11 cellular contexts compared by ENCODE assay signal in the genomic region with DNA sequence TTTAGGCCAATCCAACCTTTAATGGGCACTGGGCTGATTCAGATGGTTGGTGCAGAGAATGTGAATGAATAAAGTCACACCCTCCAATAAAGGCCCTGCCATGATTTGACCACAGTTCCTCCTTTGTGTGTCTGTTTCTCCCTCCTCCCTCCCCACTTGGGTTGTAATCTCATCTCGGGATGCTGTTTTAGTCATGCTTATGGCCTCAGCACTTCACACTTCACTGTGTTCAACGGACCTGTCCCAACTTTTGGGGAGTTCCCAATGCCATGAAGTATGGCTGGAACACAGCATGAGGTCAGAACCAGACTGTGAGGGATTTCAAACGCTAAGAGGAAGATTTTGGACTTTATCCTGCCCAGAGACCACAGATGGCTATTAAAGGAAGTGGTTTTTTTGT. TPM values are rescaled to one million over a fixed set of nuclear protein-coding genes. Genes with fewer than 3 reads are reported as not detected.
DNase-seq lines count a peak whose midpoint lies in the region; ATAC-seq, FAIRE-seq and TF ChIP-seq lines count a peak whose summit lies in the region.
"Had no signal": no experiment of that assay in that cellular context is flagged by ENCODE, and none has a peak within 500 bp of the region (broad histone marks: within the 10 kb centered on the region; RNA-seq: fewer than 3 reads in every experiment).

No MANE protein-coding gene starts in this region.

- no peak overlapping the region for H3K27ac ChIP-seq in GM12878 (ENCODE audit: control insufficient read depth, insufficient read depth)
- H3K27ac ChIP-seq: parathyroid adenoma had no signal

- in situ Hi-C loops in GM12878 (cut with MboI), result no loop called here

- no peaks in the 10 kb centered on the region for H3K27me3 ChIP-seq in GM12878 (replicated peaks in 1 of 2; ENCODE audit: control insufficient read depth in 2 of 2, insufficient read depth in 2 of 2, low read length in 1 of 2)

- peaks cover 15% of the 10 kb centered on the region for H3K4me1 ChIP-seq in GM12878 (ENCODE audit: control insufficient read depth, insufficient read depth, low read length)
- H3K4me1 ChIP-seq: parathyroid adenoma had no signal

- RAD21 ChIA-PET in GM12878 (lab: Charles Lee; ENCODE audit: unreplicated experiment), result interaction anchor here (1.4 to 1.7 kb wide), 2 partner anchors 38 to 79 kb away, joined by 3 to 7 read pairs; partner anchors contain the start of genes FAM32A and HSH2D

- H3K4me3 ChIP-seq in GM12878, result no peak overlapping the region

- H4K20me1 ChIP-seq in GM12878 (ENCODE audit: control insufficient read depth, insufficient read depth), result no peaks in the 10 kb centered on the region

- H3K36me3 ChIP-seq in GM12878 (ENCODE audit: control insufficient read depth in 2 of 2, insufficient read depth in 2 of 2, low read length in 1 of 2), result peaks cover 4 to 9% of the 10 kb centered on the region in 2 experiments

- H3K27me3 Mint-ChIP-seq in natural killer cell (ENCODE audit: low read depth in 2 of 2) (no peaks in the 10 kb centered on the region), glutamatergic neuron (ENCODE audit: unreplicated experiment) (peaks cover 2% of the 10 kb centered on the region)

- no peak overlapping the region for H3K9ac ChIP-seq in GM12878 (ENCODE audit: control insufficient read depth, insufficient read depth, low read length)
- H3K9ac ChIP-seq: parathyroid adenoma had no signal

- H3K9me3 ChIP-seq in GM12878 (replicated peaks; ENCODE audit: control insufficient read depth, insufficient read depth, low read length), result no peaks in the 10 kb centered on the region

- peaks cover 12% of the 10 kb centered on the region for H3K36me3 Mint-ChIP-seq in natural killer cell
- H3K36me3 Mint-ChIP-seq in glutamatergic neuron (ENCODE audit: unreplicated experiment), result peaks cover 2% of the 10 kb centered on the region

- no peaks in the 10 kb centered on the region for H3K9me3 Mint-ChIP-seq in natural killer cell
- peaks cover 8% of the 10 kb centered on the region for H3K9me3 Mint-ChIP-seq in glutamatergic neuron (ENCODE audit: unreplicated experiment)

- intact Hi-C loops in GM12878 (cut with micrococcal nuclease; ENCODE audit: unreplicated experiment) (loop anchor here (5.0 kb wide), 1 partner anchor 474 kb away; no protein-coding TSS in a partner anchor), natural killer cell (cut with micrococcal nuclease) (no loop called here)

- TF ChIP-seq EP300 in GM12878 (IDR thresholded peaks at IDR 0.05; ENCODE audit: borderline replicate concordance in 1 of 2, control insufficient read depth in 1 of 2, low read depth in 2 of 2, low read length in 2 of 2), result no peak

- H3K4me3 Mint-ChIP-seq in natural killer cell (no peak overlapping the region), glutamatergic neuron (ENCODE audit: unreplicated experiment) (no peak overlapping the region)

- peak overlapping the region; percentile 9 to 24 for H3K27ac Mint-ChIP-seq in natural killer cell
- no peak overlapping the region for H3K27ac Mint-ChIP-seq in glutamatergic neuron (ENCODE audit: unreplicated experiment)

- H3K4me1 Mint-ChIP-seq in natural killer cell (peaks cover 0 to 3% of the 10 kb centered on the region in 2 donors), glutamatergic neuron (ENCODE audit: low read depth, unreplicated experiment) (no peaks in the 10 kb centered on the region)

- no peak for TF ChIP-seq RAD21 in GM12878 (IDR thresholded peaks at IDR 0.05; ENCODE audit: insufficient read depth, low read depth, low read length)

- H3K79me2 ChIP-seq in GM12878 (ENCODE audit: control insufficient read depth, insufficient read depth, low read length), result peaks cover 1% of the 10 kb centered on the region; the same call in 1 of the 2 replicates
- H3K79me2 ChIP-seq: parathyroid adenoma had no signal

- TF ChIP-seq CTCF in GM12878 (IDR thresholded peaks at IDR 0.05 in 2 of 3, conservative IDR thresholded peaks at IDR 0.05 in 1 of 3; ENCODE audit: control insufficient read depth in 2 of 3, extremely low read depth in 1 of 3, insufficient read depth in 1 of 3, low read depth in 3 of 3, low read length in 3 of 3), result no peak
- no peak for TF ChIP-seq CTCF in natural killer cell (IDR thresholded peaks at IDR 0.05)
- TF ChIP-seq CTCF in glutamatergic neuron (IDR thresholded peaks at IDR 0.05; ENCODE audit: partially characterized antibody, unreplicated experiment), result no peak
- TF ChIP-seq CTCF in GM10266 (IDR thresholded peaks at IDR 0.05; ENCODE audit: control insufficient read depth, insufficient read depth, low read depth, missing control alignments), result no peak

- H2AFZ ChIP-seq in GM12878 (ENCODE audit: control insufficient read depth, low read depth, low read length), result no peak overlapping the region
- H2AFZ ChIP-seq: parathyroid adenoma had no signal

- CTCF ChIA-PET in GM12878 (lab: Yijun Ruan, JAX), result interaction anchor here (0.8 kb wide), 1 partner anchor 65 kb away, joined by 4 read pairs; no protein-coding TSS in a partner anchor

- ATAC-seq in GM12878 (peak; percentile 75), natural killer cell (peak in 2 of 3 donors; percentile 20 to 46)

- DNase-seq in EL (peak; percentile 55), NCI-H460 (ENCODE audit: extremely low read depth, low read depth) (peak; percentile 20), GM12878 (ENCODE audit: low read depth, low spot score) (no peak), natural killer cell (no peak), ecto neural progenitor cell (ENCODE audit: low spot score) (no peak), glutamatergic neuron (no peak), GM10266 (ENCODE audit: extremely low spot score) (no peak), LoVo (ENCODE audit: low spot score) (no peak)
- DNase-seq: stimulated activated CD8-positive, alpha-beta memory T cell treated with anti-CD3 and anti-CD28 coated beads, Interleukin-4, amount 100 ng/mL, for 48 hours had no signal

- no peak for TF ChIP-seq POLR2A in GM12878 (IDR thresholded peaks at IDR 0.05; ENCODE audit: low read depth, low read length)

- POLR2A ChIA-PET in GM12878 (lab: Charles Lee), result interaction anchor here (1.1 kb wide), 1 partner anchor 39 kb away, joined by 3 read pairs; no protein-coding TSS in a partner anchor

- 0% methylated on average over 3 of the region's 3 CpGs for WGBS in GM12878 (ENCODE audit: insufficient coverage, insufficient replicate concordance, low lambda C conversion rate, missing lambda C conversion rate)

- SMC1A ChIA-PET in GM12878 (lab: Charles Lee; ENCODE audit: uncharacterized antibody, unreplicated experiment), result interaction anchor here (1.0 kb wide), 1 partner anchor 11 kb away, joined by 3 read pairs; no protein-coding TSS in a partner anchor

- no TSS peak for BruUV-seq in GM12878 (replicated peaks; lab: Mats Ljungman, UMichigan)

- no peak for FAIRE-seq in GM12878 (lab: Jason Lieb, UNC)

- no peak overlapping the region for H3K4me2 ChIP-seq in GM12878 (ENCODE audit: control insufficient read depth, insufficient read depth)

RNA-seq across cellular contexts. Expression of gene RAB8A, which starts 5.6 kb away (rescaled TPM):
- 35.3 and 35.4 TPM in 2 replicates for total RNA-seq in NCI-H460 (2014; rRNA removed; shearing (Covaris generic))
- 21.9 and 22.9 TPM in 2 replicates for polyA plus RNA-seq in NCI-H460 (2014; cell fraction: nucleus; rRNA removed)
- total RNA-seq in GM12878 (2013; cell fraction: nucleolus; rRNA removed), result 85.8 and 91.6 TPM in 2 replicates
- total RNA-seq in GM12878 (2014; rRNA removed), result 94.2 and 104 TPM in 2 replicates
- 233 and 239 TPM in 2 replicates for total RNA-seq in GM12878 (2014; rRNA removed; fragmentation: Illumina TruSeq; extraction: Trizol)
- 162 and 181 TPM in 2 replicates for total RNA-seq in GM12878 (2021)
- 29.0 TPM for polyA plus RNA-seq in GM12878 (2011; ENCODE audit: low read depth)
- polyA plus RNA-seq in GM12878 (2011; rRNA removed), result 177 and 189 TPM in 2 replicates
- 137 and 184 TPM in 2 replicates for polyA plus RNA-seq in GM12878 (2011; cell fraction: cytosol; rRNA removed)
- 94.2 and 96.1 TPM in 2 replicates for polyA plus RNA-seq in GM12878 (2011; cell fraction: nucleus; rRNA removed)
- polyA plus RNA-seq in GM12878 (2012), result 75.4 and 124 TPM in 2 replicates
- polyA plus RNA-seq in GM12878 (2014; fragmentation: Illumina TruSeq; extraction: Trizol), result 138 and 168 TPM in 2 replicates
- polyA plus RNA-seq in GM12878 (2014; fragmentation: Nextera tagmentation; extraction: Ambion mirVana), result 10 to 100 TPM; 23.9 to 39.1 TPM
- 204 and 226 TPM in 2 replicates for polyA plus RNA-seq in GM12878 (2014; rRNA removed)
- 100 to 1,000 TPM; 308 to 314 TPM for polyA plus RNA-seq in GM12878 (2016; fragmentation: Nextera tagmentation; extraction: Ambion mirVana)
- polyA minus RNA-seq in GM12878 (2011; rRNA and poly(A)+ RNA removed), result 303 and 377 TPM in 2 replicates
- polyA minus RNA-seq in GM12878 (2011; cell fraction: cytosol; rRNA and poly(A)+ RNA removed), result 89.7 and 135 TPM in 2 replicates
- polyA minus RNA-seq in GM12878 (2011; cell fraction: nucleus; rRNA and poly(A)+ RNA removed), result 71.4 and 108 TPM in 2 replicates
- 100 to 1,000 TPM; 137 to 161 (median 149) TPM for total RNA-seq in natural killer cell
- total RNA-seq in glutamatergic neuron (ENCODE audit: unreplicated experiment), result 58.9 TPM

RNA-seq across cellular contexts. Expression of gene TPM4, which starts 29.8 kb away (rescaled TPM):
- 562 and 586 TPM in 2 replicates for total RNA-seq in NCI-H460 (2014; rRNA removed; shearing (Covaris generic))
- polyA plus RNA-seq in NCI-H460 (2014; cell fraction: nucleus; rRNA removed), result 183 and 206 TPM in 2 replicates
- total RNA-seq in GM12878 (2013; cell fraction: nucleolus; rRNA removed), result 161 and 178 TPM in 2 replicates
- 413 and 473 TPM in 2 replicates for total RNA-seq in GM12878 (2014; rRNA removed)
- 513 and 542 TPM in 2 replicates for total RNA-seq in GM12878 (2014; rRNA removed; fragmentation: Illumina TruSeq; extraction: Trizol)
- total RNA-seq in GM12878 (2021), result 338 and 361 TPM in 2 replicates
- polyA plus RNA-seq in GM12878 (2011; ENCODE audit: low read depth), result 212 TPM
- polyA plus RNA-seq in GM12878 (2011; rRNA removed), result 387 and 534 TPM in 2 replicates
- 210 and 246 TPM in 2 replicates for polyA plus RNA-seq in GM12878 (2011; cell fraction: cytosol; rRNA removed)
- 84.6 and 156 TPM in 2 replicates for polyA plus RNA-seq in GM12878 (2011; cell fraction: nucleus; rRNA removed)
- 261 and 281 TPM in 2 replicates for polyA plus RNA-seq in GM12878 (2012)
- polyA plus RNA-seq in GM12878 (2014; fragmentation: Illumina TruSeq; extraction: Trizol), result 620 and 767 TPM in 2 replicates
- polyA plus RNA-seq in GM12878 (2014; fragmentation: Nextera tagmentation; extraction: Ambion mirVana), result 100 to 1,000 TPM; 183 to 194 TPM
- polyA plus RNA-seq in GM12878 (2014; rRNA removed), result 387 and 401 TPM in 2 replicates
- polyA plus RNA-seq in GM12878 (2016; fragmentation: Nextera tagmentation; extraction: Ambion mirVana), result 100 to 1,000 TPM; 469 to 473 TPM
- 142 and 153 TPM in 2 replicates for polyA minus RNA-seq in GM12878 (2011; rRNA and poly(A)+ RNA removed)
- polyA minus RNA-seq in GM12878 (2011; cell fraction: cytosol; rRNA and poly(A)+ RNA removed), result 99.6 and 122 TPM in 2 replicates
- 45.9 and 97.4 TPM in 2 replicates for polyA minus RNA-seq in GM12878 (2011; cell fraction: nucleus; rRNA and poly(A)+ RNA removed)
- total RNA-seq in natural killer cell, result 100 to 1,000 TPM; 239 to 283 (median 266) TPM
- 310 TPM for total RNA-seq in glutamatergic neuron (ENCODE audit: unreplicated experiment)

RNA-seq across cellular contexts. Expression of gene HSH2D, which starts 37.4 kb away (rescaled TPM):
- not detected in 2 replicates for total RNA-seq in NCI-H460 (2014; rRNA removed; shearing (Covaris generic))
- polyA plus RNA-seq in NCI-H460 (2014; cell fraction: nucleus; rRNA removed), result not detected in 2 replicates
- total RNA-seq in GM12878 (2013; cell fraction: nucleolus; rRNA removed), result 70.0 and 81.1 TPM in 2 replicates
- total RNA-seq in GM12878 (2014; rRNA removed) (118 and 121 TPM in 2 replicates), GM12878 (2014; rRNA removed; fragmentation: Illumina TruSeq; extraction: Trizol) (88.4 and 92.6 TPM in 2 replicates), GM12878 (2021) (81.7 and 87.8 TPM in 2 replicates), natural killer cell (100 to 1,000 TPM; 203 to 319 (median 278) TPM), glutamatergic neuron (ENCODE audit: unreplicated experiment) (not detected)
- polyA plus RNA-seq in GM12878 (2011; ENCODE audit: low read depth), result 60.0 TPM
- polyA plus RNA-seq in GM12878 (2011; rRNA removed) (63.2 and 88.2 TPM in 2 replicates), GM12878 (2014; fragmentation: Illumina TruSeq; extraction: Trizol) (64.8 and 105 TPM in 2 replicates), GM12878 (2014; fragmentation: Nextera tagmentation; extraction: Ambion mirVana) (10 to 100 TPM; 22.0 to 27.2 TPM), GM12878 (2014; rRNA removed) (141 and 145 TPM in 2 replicates), GM12878 (2016; fragmentation: Nextera tagmentation; extraction: Ambion mirVana) (10 to 100 TPM; 82.0 to 90.3 TPM)
- 126 and 139 TPM in 2 replicates for polyA plus RNA-seq in GM12878 (2011; cell fraction: cytosol; rRNA removed)
- 119 and 132 TPM in 2 replicates for polyA plus RNA-seq in GM12878 (2011; cell fraction: nucleus; rRNA removed)
- polyA plus RNA-seq in GM12878 (2012), result 84.2 and 96.9 TPM in 2 replicates
- 31.7 and 67.1 TPM in 2 replicates for polyA minus RNA-seq in GM12878 (2011; rRNA and poly(A)+ RNA removed)
- polyA minus RNA-seq in GM12878 (2011; cell fraction: cytosol; rRNA and poly(A)+ RNA removed), result 19.8 and 25.6 TPM in 2 replicates
- polyA minus RNA-seq in GM12878 (2011; cell fraction: nucleus; rRNA and poly(A)+ RNA removed), result 19.5 and 39.2 TPM in 2 replicates
- total RNA-seq: HT1080 had no signal

Comparison
In these comparisons a context has a peak if more than half of its experiments do, and no peak if none do; other contexts are left out.
1. DNase-seq: peak in EL (single experiment) and NCI-H460 (single experiment); none in GM12878 (single experiment), natural killer cell (single experiment), ecto neural progenitor cell (single experiment), glutamatergic neuron (single experiment), GM10266 (single experiment) and LoVo (single experiment).
2. RNA of gene HSH2D, which starts 37.4 kb away (total RNA-seq): 203 to 319 TPM in natural killer cell and 70.0 to 121 TPM in GM12878; not detected in NCI-H460 and not detected in glutamatergic neuron (single experiment); every median in the first group is over 10 times any median in the second.